Comparison of ENCODE assay signal across 22 cellular contexts in genomic region chr5:178314961-178315820, GRCh38.
"Had no signal": no experiment of that assay in that cellular context is flagged by ENCODE, and none has a peak within 500 bp of the region (broad histone marks: within the 10 kb centered on the region; RNA-seq: fewer than 3 reads in every experiment).

No MANE protein-coding gene starts in this region.

- H3K27me3 ChIP-seq: breast epithelium, colonic mucosa, gastroesophageal sphincter, heart left ventricle, stomach, suprapubic skin, transverse colon, uterus had no signal

- H3K4me1 Mint-ChIP-seq: activated B cell treated with CpG ODN at 0.5 μM for 24 hours; activated naive CD8-positive, alpha-beta T cell treated with anti-CD3 and anti-CD28 coated beads for 36 hours; central memory CD8-positive, alpha-beta T cell; naive thymus-derived CD4-positive, alpha-beta T cell; stimulated activated effector memory CD8-positive, alpha-beta T cell treated with anti-CD3 and anti-CD28 coated beads, Interleukin-12 subunit alpha, Interleukin-12 subunit beta, amount 100 ng/mL, for 72 hours had no signal

- FAIRE-seq: TTC549 had no signal

- H3K36me3 ChIP-seq: breast epithelium, colonic mucosa, esophagus squamous epithelium, gastroesophageal sphincter, heart left ventricle, prostate gland, stomach, suprapubic skin, transverse colon, uterus had no signal

- DNase-seq: activated B cell treated with CpG ODN at 0.5 μM for 24 hours; activated CD4-positive, alpha-beta T cell treated with anti-CD3 and anti-CD28 coated beads for 4 hours; activated CD4-positive, alpha-beta T cell treated with anti-CD3 and anti-CD28 coated beads, Interleukin-2, amount 50 U/mL, for 48 hours; activated naive CD4-positive, alpha-beta T cell treated with Interleukin-2 at 50 U/mL for 16 hours; activated naive CD8-positive, alpha-beta T cell treated with anti-CD3 and anti-CD28 coated beads for 36 hours; activated T-cell treated with anti-CD3 and anti-CD28 coated beads, Interleukin-2, amount 50 U/mL, for 48 hours; colonic mucosa; esophagus squamous epithelium; heart left ventricle; islet precursor cell; naive thymus-derived CD4-positive, alpha-beta T cell; stimulated activated CD4-positive, alpha-beta T cell treated with anti-CD3 and anti-CD28 coated beads, Interleukin-2, amount 100 ng/mL, for 24 hours; stomach; transverse colon; uterus had no signal

- H3K4me1 ChIP-seq: breast epithelium, colonic mucosa, gastroesophageal sphincter, heart left ventricle, prostate gland, transverse colon, uterus had no signal

- H3K4me3 Mint-ChIP-seq: activated B cell treated with CpG ODN at 0.5 μM for 24 hours; activated naive CD8-positive, alpha-beta T cell treated with anti-CD3 and anti-CD28 coated beads for 36 hours; central memory CD8-positive, alpha-beta T cell; naive thymus-derived CD4-positive, alpha-beta T cell; stimulated activated effector memory CD8-positive, alpha-beta T cell treated with anti-CD3 and anti-CD28 coated beads, Interleukin-12 subunit alpha, Interleukin-12 subunit beta, amount 100 ng/mL, for 72 hours had no signal

- H3K27me3 Mint-ChIP-seq: activated naive CD8-positive, alpha-beta T cell treated with anti-CD3 and anti-CD28 coated beads for 36 hours had no signal

- H3K27ac Mint-ChIP-seq: activated B cell treated with CpG ODN at 0.5 μM for 24 hours; activated naive CD8-positive, alpha-beta T cell treated with anti-CD3 and anti-CD28 coated beads for 36 hours; naive thymus-derived CD4-positive, alpha-beta T cell; stimulated activated effector memory CD8-positive, alpha-beta T cell treated with anti-CD3 and anti-CD28 coated beads, Interleukin-12 subunit alpha, Interleukin-12 subunit beta, amount 100 ng/mL, for 72 hours had no signal

- H3K27ac ChIP-seq: breast epithelium, colonic mucosa, esophagus squamous epithelium, gastroesophageal sphincter, heart left ventricle, prostate gland, stomach, suprapubic skin, transverse colon, uterus had no signal

- H3K36me3 Mint-ChIP-seq: activated naive CD8-positive, alpha-beta T cell treated with anti-CD3 and anti-CD28 coated beads for 36 hours; stimulated activated effector memory CD8-positive, alpha-beta T cell treated with anti-CD3 and anti-CD28 coated beads, Interleukin-12 subunit alpha, Interleukin-12 subunit beta, amount 100 ng/mL, for 72 hours had no signal

- H3K4me3 ChIP-seq: breast epithelium, colonic mucosa, esophagus squamous epithelium, gastroesophageal sphincter, heart left ventricle, prostate gland, stomach, suprapubic skin, transverse colon, uterus had no signal

- H3K9me3 ChIP-seq: breast epithelium, colonic mucosa, esophagus squamous epithelium, gastroesophageal sphincter, heart left ventricle, prostate gland, stomach, suprapubic skin, transverse colon, uterus had no signal
